ENCODE assay signal across 14 cellular contexts in the genomic region with DNA sequence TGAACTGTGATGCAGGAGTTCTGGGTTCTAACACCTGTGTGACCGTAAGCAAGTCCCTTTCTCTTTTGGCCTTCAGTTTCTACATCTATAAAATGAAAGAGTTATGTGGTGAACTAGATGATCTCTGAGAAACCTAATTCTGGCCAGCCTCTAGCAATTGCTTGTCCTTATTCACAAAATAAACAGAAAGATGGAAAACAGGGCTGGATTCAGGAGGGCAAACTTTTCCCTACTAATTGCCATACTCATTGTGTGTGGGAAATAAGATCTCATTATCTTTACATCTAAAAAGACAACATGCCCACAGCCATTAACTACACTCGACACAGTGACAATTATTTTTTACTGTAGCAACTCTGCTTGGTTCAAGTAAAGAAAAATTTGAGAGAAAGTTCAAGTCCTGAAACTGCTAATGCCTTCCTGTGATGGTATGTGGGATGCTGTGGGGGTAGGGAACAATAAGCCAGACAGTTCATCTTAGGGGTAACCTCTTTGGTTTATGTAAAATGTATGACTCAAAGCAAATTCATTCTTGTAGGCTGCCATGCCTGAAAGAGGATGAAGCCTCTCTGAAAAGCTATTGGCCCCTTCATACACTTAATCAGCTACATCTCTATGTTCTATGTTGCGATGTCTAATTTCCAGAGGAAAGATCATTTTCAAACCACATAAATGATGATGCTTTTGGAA.
DNase-seq lines count a peak whose midpoint lies in the region; ATAC-seq and TF ChIP-seq lines count a peak whose summit lies in the region.
"Had no signal": no experiment of that assay in that cellular context is flagged by ENCODE, and none has a peak within 500 bp of the region (broad histone marks: within the 10 kb centered on the region; RNA-seq: fewer than 3 reads in every experiment).

No MANE protein-coding gene starts in this region.

- H3K9ac ChIP-seq in skeletal muscle satellite cell (ENCODE audit: low read depth, low read length): no peak overlapping the region

- TF ChIP-seq CTCF in vagina (IDR thresholded peaks at IDR 0.05): no peak

- H3K36me3 Mint-ChIP-seq in activated T-cell treated with anti-CD3 and anti-CD28 coated beads, Interleukin-2, amount 50 U/mL, for 24 hours (ENCODE audit: low read depth): peaks cover 18% of the 10 kb centered on the region
- H3K36me3 Mint-ChIP-seq in activated naive CD8-positive, alpha-beta T cell treated with anti-CD3 and anti-CD28 coated beads, Interleukin-2, amount 10 ng/mL, durations not matched to agents 7 days and 5 days: peaks cover 25% of the 10 kb centered on the region
- H3K36me3 Mint-ChIP-seq: type B pancreatic cell had no signal

- ATAC-seq in activated naive CD8-positive, alpha-beta T cell treated with anti-CD3 and anti-CD28 coated beads, Interleukin-2, amount 10 ng/mL, durations not matched to agents 7 days and 5 days (ENCODE audit: low read depth): peak; percentile 18

- no peak overlapping the region for H3K4me3 ChIP-seq in skeletal muscle satellite cell (ENCODE audit: low read length)
- H3K4me3 ChIP-seq in vagina: no peak overlapping the region
- H3K4me3 ChIP-seq: cardiac muscle cell, SK-N-MC had no signal

- peak overlapping the region; percentile 33 for H3K4me3 Mint-ChIP-seq in activated T-cell treated with anti-CD3 and anti-CD28 coated beads, Interleukin-2, amount 50 U/mL, for 24 hours
- H3K4me3 Mint-ChIP-seq in activated naive CD8-positive, alpha-beta T cell treated with anti-CD3 and anti-CD28 coated beads, Interleukin-2, amount 10 ng/mL, durations not matched to agents 7 days and 5 days: peak overlapping the region; percentile 12
- H3K4me3 Mint-ChIP-seq: B cell, type B pancreatic cell had no signal

- H3K9me3 ChIP-seq in skeletal muscle satellite cell (replicated peaks; ENCODE audit: low read length) (no peaks in the 10 kb centered on the region), vagina (no peaks in the 10 kb centered on the region)

- peak overlapping the region; percentile 87 for H3K27ac Mint-ChIP-seq in activated T-cell treated with anti-CD3 and anti-CD28 coated beads, Interleukin-2, amount 50 U/mL, for 24 hours
- peak overlapping the region; percentile 42 for H3K27ac Mint-ChIP-seq in activated naive CD8-positive, alpha-beta T cell treated with anti-CD3 and anti-CD28 coated beads, Interleukin-2, amount 10 ng/mL, durations not matched to agents 7 days and 5 days
- H3K27ac Mint-ChIP-seq: B cell, type B pancreatic cell had no signal

- intact Hi-C loops in vagina (cut with DNase I): no loop called here

- TF ChIP-seq POLR2A in vagina (IDR thresholded peaks at IDR 0.05): no peak

- no peaks in the 10 kb centered on the region for H3K27me3 ChIP-seq in skeletal muscle satellite cell (ENCODE audit: control insufficient read depth, insufficient read depth, low read length)
- no peaks in the 10 kb centered on the region for H3K27me3 ChIP-seq in vagina
- H3K27me3 ChIP-seq: cardiac muscle cell had no signal

- peak overlapping the region; percentile 47 for H3K4me2 ChIP-seq in skeletal muscle satellite cell (ENCODE audit: low read length)

- no peaks in the 10 kb centered on the region for H3K27me3 Mint-ChIP-seq in activated T-cell treated with anti-CD3 and anti-CD28 coated beads, Interleukin-2, amount 50 U/mL, for 24 hours
- H3K27me3 Mint-ChIP-seq in activated naive CD8-positive, alpha-beta T cell treated with anti-CD3 and anti-CD28 coated beads, Interleukin-2, amount 10 ng/mL, durations not matched to agents 7 days and 5 days: no peaks in the 10 kb centered on the region
- H3K27me3 Mint-ChIP-seq: type B pancreatic cell had no signal

- H3K4me1 Mint-ChIP-seq in activated T-cell treated with anti-CD3 and anti-CD28 coated beads, Interleukin-2, amount 50 U/mL, for 24 hours (ENCODE audit: low read depth): peaks cover 96% of the 10 kb centered on the region
- H3K4me1 Mint-ChIP-seq in activated naive CD8-positive, alpha-beta T cell treated with anti-CD3 and anti-CD28 coated beads, Interleukin-2, amount 10 ng/mL, durations not matched to agents 7 days and 5 days: peaks cover 61% of the 10 kb centered on the region

- H3K4me1 ChIP-seq in skeletal muscle satellite cell (ENCODE audit: control insufficient read depth, insufficient read depth, low read length): peaks cover 12% of the 10 kb centered on the region
- H3K4me1 ChIP-seq in vagina: peaks cover 15% of the 10 kb centered on the region

- POLR2A ChIA-PET in activated naive CD8-positive, alpha-beta T cell treated with anti-CD3 and anti-CD28 coated beads, Interleukin-2, amount 10 ng/mL, durations not matched to agents 7 days and 5 days (lab: Charles Lee): interaction anchor here (1.2 to 1.3 kb wide), 2 partner anchors 176 to 179 kb away, joined by 3 to 4 read pairs; no protein-coding TSS in a partner anchor

- peaks cover 18% of the 10 kb centered on the region for H3K9me3 Mint-ChIP-seq in activated T-cell treated with anti-CD3 and anti-CD28 coated beads, Interleukin-2, amount 50 U/mL, for 24 hours
- H3K9me3 Mint-ChIP-seq in activated naive CD8-positive, alpha-beta T cell treated with anti-CD3 and anti-CD28 coated beads, Interleukin-2, amount 10 ng/mL, durations not matched to agents 7 days and 5 days: peaks cover 16% of the 10 kb centered on the region

- DNase-seq in activated T-cell treated with anti-CD3 and anti-CD28 coated beads, Interleukin-2, amount 50 U/mL, for 24 hours: no peak
- DNase-seq in activated T-cell treated with anti-CD3 and anti-CD28 coated beads, Interleukin-2, amount 50 U/mL, for 1 hour: no peak
- peak; percentile 53 for DNase-seq in LHCN-M2 (ENCODE audit: low read depth)
- no peak for DNase-seq in activated naive CD8-positive, alpha-beta T cell treated with anti-CD3 and anti-CD28 coated beads, Interleukin-2, amount 10 ng/mL, durations not matched to agents 7 days and 5 days
- no peak for DNase-seq in NOMO-1 (lab: John Stamatoyannopoulos, UW; ENCODE audit: unreplicated experiment in 2 of 2)
- DNase-seq in vagina (ENCODE audit: extremely low spot score in 2 of 2): no peak
- DNase-seq in NCI-H1930 (lab: John Stamatoyannopoulos, UW): no peak
- DNase-seq: MV-4-11, NCI-H524 had no signal

- H3K36me3 ChIP-seq in skeletal muscle satellite cell (ENCODE audit: insufficient read depth, low read length): no peaks in the 10 kb centered on the region
- H3K36me3 ChIP-seq in vagina: no peaks in the 10 kb centered on the region
- H3K36me3 ChIP-seq: cardiac muscle cell had no signal

- H3K27ac ChIP-seq in vagina: no peak overlapping the region
- H3K27ac ChIP-seq: cardiac muscle cell, SK-N-MC had no signal
